In genomic region chr15:22979069-22979698, GRCh38 we compare ENCODE assay signal across 1 cellular context.
TF ChIP-seq lines count a peak whose summit lies in the region.

No MANE protein-coding gene starts in this region.

TF ChIP-seq in K562, 482 proteins besides CTCF, POLR2A, EP300 and RAD21 (continued from another document):
- peak; percentile 55; the same call in 1 of the 2 replicates for TF ChIP-seq ETS1 (conservative IDR thresholded peaks at IDR 0.05; ENCODE audit: control insufficient read depth, low read depth, low read length)
- no peak for TF ChIP-seq RBM39 (optimal IDR thresholded peaks at IDR 0.05; ENCODE audit: low read depth, low read length)
- TF ChIP-seq NONO (IDR thresholded peaks at IDR 0.05; ENCODE audit: low read depth in 2 of 2, low read length in 1 of 2), result no peak
- TF ChIP-seq ZEB2 (IDR thresholded peaks at IDR 0.05), result no peak
- TF ChIP-seq MTA1 (IDR thresholded peaks at IDR 0.05; ENCODE audit: borderline replicate concordance), result no peak
- no peak for TF ChIP-seq ZNF75A (CRISPR knock-in tag; IDR thresholded peaks at IDR 0.05)
- no peak for TF ChIP-seq ZBTB11 (CRISPR knock-in tag; IDR thresholded peaks at IDR 0.05)
- peak in 1 of 2 experiments; percentile 68; a peak in 2 of 4 replicates for TF ChIP-seq MNT (conservative IDR thresholded peaks at IDR 0.05)
TF ChIP-seq in K562: peak in this region for 24.
